Comparison of ENCODE assay signal across 10 cellular contexts in the genomic region with DNA sequence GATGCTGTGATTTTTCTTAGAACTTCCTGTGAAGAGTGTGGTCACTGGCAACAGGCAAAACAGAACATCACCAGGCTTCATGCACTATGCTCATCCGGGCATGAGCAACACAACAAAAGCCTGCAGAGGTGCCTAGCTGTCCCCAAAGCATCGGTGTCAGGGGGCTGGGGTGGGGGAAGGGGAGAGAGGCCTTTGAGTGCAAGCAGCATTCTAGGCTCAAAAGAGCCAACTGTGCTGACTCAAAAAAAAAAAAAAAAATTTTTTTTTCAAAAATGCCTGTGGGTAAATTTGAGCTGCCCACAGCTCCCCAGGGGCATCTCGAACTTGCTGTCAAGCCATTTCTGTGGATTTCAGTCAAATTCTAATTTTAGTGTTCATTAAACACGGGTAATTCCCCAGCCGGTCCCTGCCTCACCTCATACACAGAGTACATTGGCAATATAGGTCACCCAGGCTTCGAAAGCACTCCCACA.
DNase-seq lines count a peak whose midpoint lies in the region; ATAC-seq and TF ChIP-seq lines count a peak whose summit lies in the region.
"Had no signal": no experiment of that assay in that cellular context is flagged by ENCODE, and none has a peak within 500 bp of the region (broad histone marks: within the 10 kb centered on the region; RNA-seq: fewer than 3 reads in every experiment).

No MANE protein-coding gene starts in this region.

- ATAC-seq in GM21717 (IDR thresholded peaks at IDR 0.05; ENCODE audit: unreplicated experiment) (peak; percentile 70), HG02970 (IDR thresholded peaks at IDR 0.05; ENCODE audit: low FRiP score, unreplicated experiment) (no peak)
- ATAC-seq: foreskin keratinocyte had no signal

- DNase-seq in GM04503 (ENCODE audit: low read depth), result peak; percentile 8
- DNase-seq in NT2/D1 (ENCODE audit: low read depth, low spot score), result peak; percentile 23
- peak; percentile 5 for DNase-seq in hepatic stellate cell (ENCODE audit: low spot score)
- no peak for DNase-seq in NCI-H2107 treated with DMSO at 0.1 percent for 48 hours (lab: John Stamatoyannopoulos, UW; ENCODE audit: unreplicated experiment)
- DNase-seq in adrenal gland, result no peak
- no peak for DNase-seq in HUDEP-2 (lab: John Stamatoyannopoulos, UW; ENCODE audit: unreplicated experiment in 76 of 76)
- DNase-seq: activated CD8-positive, alpha-beta memory T cell treated with anti-CD3 and anti-CD28 coated beads, Interleukin-2, amount 50 U/mL, for 4 hours; foreskin keratinocyte had no signal

- H3K4me1 ChIP-seq in NT2/D1 (ENCODE audit: insufficient read depth, insufficient read length) (no peaks in the 10 kb centered on the region), adrenal gland (replicated peaks in 1 of 2) (no peaks in the 10 kb centered on the region)
- H3K4me1 ChIP-seq: foreskin keratinocyte had no signal

- H3K27me3 ChIP-seq in NT2/D1 (ENCODE audit: insufficient read depth, insufficient read length) (no peaks in the 10 kb centered on the region), adrenal gland (no peaks in the 10 kb centered on the region)
- H3K27me3 ChIP-seq: foreskin keratinocyte had no signal

- H3K9me3 ChIP-seq in NT2/D1 (ENCODE audit: insufficient read depth, low read length) (no peaks in the 10 kb centered on the region), adrenal gland (replicated peaks in 1 of 3) (no peaks in the 10 kb centered on the region)

- H3K9ac ChIP-seq in NT2/D1 (ENCODE audit: insufficient read length, low read depth), result no peak overlapping the region

- WGBS in adrenal gland, 4 donors, result 74 to 75% (median 75%) methylated on average over 6 of the region's 6 CpGs

- H3K27ac ChIP-seq in adrenal gland, result no peak overlapping the region
- H3K27ac ChIP-seq: foreskin keratinocyte had no signal

- TF ChIP-seq POLR2A in adrenal gland (IDR thresholded peaks at IDR 0.05), result no peak

- no peak overlapping the region for H3K4me3 ChIP-seq in NT2/D1 (ENCODE audit: insufficient read length, low read depth)
- no peak overlapping the region for H3K4me3 ChIP-seq in adrenal gland

- intact Hi-C loops in adrenal gland (cut with DNase I), result no loop called here

- H3K36me3 ChIP-seq in NT2/D1 (ENCODE audit: insufficient read depth, insufficient read length, low read length) (no peaks in the 10 kb centered on the region), adrenal gland (replicated peaks in 1 of 2) (no peaks in the 10 kb centered on the region)

- no peak for TF ChIP-seq CTCF in adrenal gland (IDR thresholded peaks at IDR 0.05)

Comparison
In these comparisons a context has a peak if more than half of its experiments do, and no peak if none do; other contexts are left out.
1. DNase-seq: peak in GM04503 (single experiment), NT2/D1 (single experiment) and hepatic stellate cell (single experiment); none in NCI-H2107 treated with DMSO at 0.1 percent for 48 hours (single experiment), adrenal gland (0 of 7) and HUDEP-2 (0 of 76).